ENCODE assay signal across 9 cellular contexts in genomic region chr14:68938515-68939423, GRCh38. TPM values are rescaled to one million over a fixed set of nuclear protein-coding genes. Genes with fewer than 3 reads are reported as not detected.
DNase-seq lines count a peak whose midpoint lies in the region; ATAC-seq and TF ChIP-seq lines count a peak whose summit lies in the region.
"Had no signal": no experiment of that assay in that cellular context is flagged by ENCODE, and none has a peak within 500 bp of the region (broad histone marks: within the 10 kb centered on the region; RNA-seq: fewer than 3 reads in every experiment).

No MANE protein-coding gene starts in this region.

- H3K27me3 ChIP-seq in GM23248 (replicated peaks; ENCODE audit: insufficient read depth) (no peaks in the 10 kb centered on the region), left ventricle myocardium inferior (ENCODE audit: low read depth) (no peaks in the 10 kb centered on the region), sigmoid colon (no peaks in the 10 kb centered on the region)

- in situ Hi-C loops in GM23248 (cut with MboI): no loop called here

- H3K27ac Mint-ChIP-seq in activated naive CD8-positive, alpha-beta T cell treated with anti-CD3 and anti-CD28 coated beads for 36 hours: peak overlapping the region; percentile 68
- H3K27ac Mint-ChIP-seq in endothelial cell (ENCODE audit: unreplicated experiment): no peak overlapping the region
- peak overlapping the region in 1 of 2 donors; percentile 22 for H3K27ac Mint-ChIP-seq in effector memory CD8-positive, alpha-beta T cell

- TF ChIP-seq CTCF in left ventricle myocardium inferior (IDR thresholded peaks at IDR 0.05; ENCODE audit: borderline replicate concordance) (no peak), sigmoid colon (IDR thresholded peaks at IDR 0.05) (no peak), endothelial cell (IDR thresholded peaks at IDR 0.05; ENCODE audit: unreplicated experiment) (no peak)

- no peaks in the 10 kb centered on the region for H3K9me3 ChIP-seq in GM23248 (ENCODE audit: low read depth)
- H3K9me3 ChIP-seq in left ventricle myocardium inferior (replicated peaks): no peaks in the 10 kb centered on the region
- H3K9me3 ChIP-seq in sigmoid colon: no peaks in the 10 kb centered on the region

- DNase-seq in GM23248 (no peak), left ventricle myocardium inferior (peak; percentile 13), sigmoid colon (peak; percentile 77), NCI-H2171 treated with DMSO at 0.1 percent for 48 hours (lab: John Stamatoyannopoulos, UW) (no peak), endothelial cell (ENCODE audit: low spot score) (no peak)
- DNase-seq in activated naive CD8-positive, alpha-beta T cell treated with anti-CD3 and anti-CD28 coated beads for 36 hours: no peak
- DNase-seq in effector memory CD8-positive, alpha-beta T cell: no peak
- DNase-seq: NCI-H1694 treated with DMSO at 0.1 percent for 48 hours had no signal

- ATAC-seq in HG02759 (IDR thresholded peaks at IDR 0.05; ENCODE audit: unreplicated experiment): no peak
- no peak for ATAC-seq in effector memory CD8-positive, alpha-beta T cell (replicated peaks)

- H3K4me1 Mint-ChIP-seq in activated naive CD8-positive, alpha-beta T cell treated with anti-CD3 and anti-CD28 coated beads for 36 hours: peaks cover 89% of the 10 kb centered on the region
- H3K4me1 Mint-ChIP-seq in endothelial cell (ENCODE audit: unreplicated experiment): peaks cover 53% of the 10 kb centered on the region
- H3K4me1 Mint-ChIP-seq in effector memory CD8-positive, alpha-beta T cell (ENCODE audit: low read depth in 2 of 2): no peaks in the 10 kb centered on the region

- H3K27ac ChIP-seq in GM23248: peak overlapping the region; percentile 75
- peak overlapping the region; percentile 87 for H3K27ac ChIP-seq in left ventricle myocardium inferior (replicated peaks)
- peak overlapping the region; percentile 98 to 100 (median 100) for H3K27ac ChIP-seq in sigmoid colon

- no peak for TF ChIP-seq POLR2A in sigmoid colon (IDR thresholded peaks at IDR 0.05)

- peaks cover 97% of the 10 kb centered on the region for H3K79me2 ChIP-seq in GM23248 (ENCODE audit: insufficient read depth)

- H3K4me1 ChIP-seq in GM23248 (ENCODE audit: insufficient read depth) (peaks cover 88% of the 10 kb centered on the region), left ventricle myocardium inferior (peaks cover 91% of the 10 kb centered on the region), sigmoid colon (peaks cover 0 to 100% (median 99%) of the 10 kb centered on the region in 4 donors)

- H3K9me2 ChIP-seq in GM23248 (ENCODE audit: insufficient read depth): no peaks in the 10 kb centered on the region

- no peak for TF ChIP-seq EP300 in sigmoid colon (IDR thresholded peaks at IDR 0.05)

- no peaks in the 10 kb centered on the region for H3K27me3 Mint-ChIP-seq in activated naive CD8-positive, alpha-beta T cell treated with anti-CD3 and anti-CD28 coated beads for 36 hours
- no peaks in the 10 kb centered on the region for H3K27me3 Mint-ChIP-seq in endothelial cell (ENCODE audit: unreplicated experiment)
- peaks cover 0 to 10% of the 10 kb centered on the region in 2 donors for H3K27me3 Mint-ChIP-seq in effector memory CD8-positive, alpha-beta T cell

- H3F3A ChIP-seq in GM23248 (ENCODE audit: insufficient read depth): peaks cover 86% of the 10 kb centered on the region

- H3K9me3 Mint-ChIP-seq in activated naive CD8-positive, alpha-beta T cell treated with anti-CD3 and anti-CD28 coated beads for 36 hours: no peaks in the 10 kb centered on the region
- H3K9me3 Mint-ChIP-seq in endothelial cell (ENCODE audit: unreplicated experiment): no peaks in the 10 kb centered on the region
- H3K9me3 Mint-ChIP-seq in effector memory CD8-positive, alpha-beta T cell: no peaks in the 10 kb centered on the region

- H4K20me1 ChIP-seq in GM23248 (ENCODE audit: insufficient read depth): peaks cover 12% of the 10 kb centered on the region; the same call in 1 of the 2 replicates

- H3K9ac ChIP-seq in GM23248: peak overlapping the region; percentile 45

- H3K4me3 ChIP-seq in GM23248 (peak overlapping the region; percentile 4; the same call in 1 of the 2 replicates), left ventricle myocardium inferior (no peak overlapping the region), sigmoid colon (peak overlapping the region in 2 of 4 donors; percentile 3 to 16)

- intact Hi-C loops in left ventricle myocardium inferior (cut with micrococcal nuclease): no loop called here
- intact Hi-C loops in sigmoid colon (cut with DNase I): loop anchor here (2.0 kb wide), 2 partner anchors 14 to 40 kb away; partner anchors contain the start of gene ACTN1

- H2AFZ ChIP-seq in GM23248: no peak overlapping the region

- H3K4me3 Mint-ChIP-seq in activated naive CD8-positive, alpha-beta T cell treated with anti-CD3 and anti-CD28 coated beads for 36 hours: peak overlapping the region; percentile 22
- H3K4me3 Mint-ChIP-seq in endothelial cell (ENCODE audit: unreplicated experiment): no peak overlapping the region
- H3K4me3 Mint-ChIP-seq in effector memory CD8-positive, alpha-beta T cell: no peak overlapping the region

- peak overlapping the region; percentile 49 for H3K4me2 ChIP-seq in GM23248 (ENCODE audit: unreplicated experiment)

- WGBS in GM23248 (ENCODE audit: low coverage in 1 of 2, low lambda C conversion rate in 2 of 2, missing lambda C conversion rate in 2 of 2), 2 experiments: 38% methylated on average over 8 of the region's 8 CpGs
- WGBS in sigmoid colon, 2 donors: 14 to 54% methylated on average over 8 of the region's 8 CpGs

- peaks cover 9% of the 10 kb centered on the region for H3K36me3 Mint-ChIP-seq in activated naive CD8-positive, alpha-beta T cell treated with anti-CD3 and anti-CD28 coated beads for 36 hours
- peaks cover 4% of the 10 kb centered on the region for H3K36me3 Mint-ChIP-seq in endothelial cell (ENCODE audit: low read depth, unreplicated experiment)
- H3K36me3 Mint-ChIP-seq in effector memory CD8-positive, alpha-beta T cell (ENCODE audit: insufficient read depth): no peaks in the 10 kb centered on the region

- no peaks in the 10 kb centered on the region for H3K36me3 ChIP-seq in GM23248 (ENCODE audit: low read depth)
- no peaks in the 10 kb centered on the region for H3K36me3 ChIP-seq in left ventricle myocardium inferior
- H3K36me3 ChIP-seq in sigmoid colon: peaks cover 0 to 8% (median 0%) of the 10 kb centered on the region in 4 donors

RNA-seq across cellular contexts. Expression of gene ACTN1, which starts 40.3 kb away (rescaled TPM):
- 403 and 414 TPM in 2 replicates for total RNA-seq in GM23248 (2014; rRNA removed; shearing (Covaris generic))
- polyA plus RNA-seq in GM23248 (2016; fragmentation: Nextera tagmentation; extraction: Ambion mirVana) (593 and 597 TPM in 2 replicates), sigmoid colon (10 to 100 TPM; 20.1 to 98.1 (median 24.0) TPM)
- total RNA-seq in activated naive CD8-positive, alpha-beta T cell treated with anti-CD3 and anti-CD28 coated beads for 36 hours: 100 to 1,000 TPM; 171 to 177 TPM
- total RNA-seq in left ventricle myocardium inferior (75.4 TPM), sigmoid colon (1,000 to 10,000 TPM in 1 of 4 donors, 100 to 1,000 TPM in 3; 372 to 1,069 (median 688) TPM), endothelial cell (ENCODE audit: unreplicated experiment) (130 TPM)

Comparison
In these comparisons a context has a peak if more than half of its experiments do, and no peak if none do; other contexts are left out.
1. DNase-seq: peak in left ventricle myocardium inferior (single experiment) and sigmoid colon (single experiment); none in GM23248 (single experiment), activated naive CD8-positive, alpha-beta T cell treated with anti-CD3 and anti-CD28 coated beads for 36 hours (single experiment), NCI-H2171 treated with DMSO at 0.1 percent for 48 hours (single experiment), endothelial cell (single experiment) and effector memory CD8-positive, alpha-beta T cell (0 of 3).
2. Peak in every context shown above with its lines, with median percentiles within 50 percentile points of each other: H3K27ac ChIP-seq.